ENCODE assay signal across 8 cellular contexts in genomic region chr22:19942886-19943664, GRCh38. TPM values are rescaled to one million over a fixed set of nuclear protein-coding genes. Genes with fewer than 3 reads are reported as not detected.
A peak's percentile ranks its signal among the peaks of the same experiment; 100 is the strongest.
DNase-seq lines count a peak whose midpoint lies in the region; ATAC-seq, FAIRE-seq and TF ChIP-seq lines count a peak whose summit lies in the region.

No MANE protein-coding gene starts in this region.

- peak overlapping the region; percentile 89 for H2AFZ ChIP-seq in ACC112 (ENCODE audit: low read length, unreplicated experiment)
- H2AFZ ChIP-seq in HCT116 (ENCODE audit: low read depth, low read length, poor library complexity, severe bottlenecking), result no peak overlapping the region
- no peak overlapping the region for H2AFZ ChIP-seq in endothelial cell of umbilical vein (ENCODE audit: low read depth, low read length)

- POLR2A ChIA-PET in HCT116 (lab: Charles Lee) (interaction anchor here (1.6 kb wide), 1 partner anchor 9 kb away, joined by 6 read pairs; no protein-coding TSS in a partner anchor), endothelial cell of umbilical vein (lab: Charles Lee) (interaction anchor here (2.6 kb wide), 1 partner anchor 11 kb away, joined by 7 read pairs; no protein-coding TSS in a partner anchor)

- H3K36me3 ChIP-seq in ACC112 (ENCODE audit: insufficient read depth, low read length) (no peaks in the 10 kb centered on the region), HCT116 (ENCODE audit: control insufficient read depth in 1 of 2, insufficient read depth in 2 of 2, low read length in 2 of 2) (no peaks in the 10 kb centered on the region), SJSA1 (peaks cover 13% of the 10 kb centered on the region), endothelial cell of umbilical vein (ENCODE audit: control insufficient read depth in 2 of 2, extremely low read depth in 1 of 2, insufficient read depth in 2 of 2, low read length in 2 of 2) (no peaks in the 10 kb centered on the region)

- H3K27me3 ChIP-seq in ACC112 (ENCODE audit: insufficient read depth, low read length), result no peaks in the 10 kb centered on the region
- H3K27me3 ChIP-seq in HCT116 (ENCODE audit: insufficient read depth, low read length), result no peaks in the 10 kb centered on the region
- no peaks in the 10 kb centered on the region for H3K27me3 ChIP-seq in SJSA1 (replicated peaks)
- no peaks in the 10 kb centered on the region for H3K27me3 ChIP-seq in endothelial cell of umbilical vein (ENCODE audit: control insufficient read depth in 2 of 2, insufficient read depth in 2 of 2, low read length in 2 of 2)

- H3K27ac ChIP-seq in ACC112 (ENCODE audit: low read depth, low read length), result peak overlapping the region; percentile 96
- H3K27ac ChIP-seq in HCT116 (ENCODE audit: low read depth, low read length), result peak overlapping the region; percentile 96
- H3K27ac ChIP-seq in SJSA1, result peak overlapping the region; percentile 98
- peak overlapping the region; percentile 77 for H3K27ac ChIP-seq in endothelial cell of umbilical vein (ENCODE audit: insufficient read depth, low read depth, low read length)

- H3K9me2 ChIP-seq in HCT116 (ENCODE audit: insufficient read depth), result no peaks in the 10 kb centered on the region

- peak; percentile 74 for FAIRE-seq in endothelial cell of umbilical vein (lab: Jason Lieb, UNC)

- peak overlapping the region; percentile 82 to 90 for H3K27ac Mint-ChIP-seq in natural killer cell

- peaks cover 17% of the 10 kb centered on the region for H3K4me1 ChIP-seq in ACC112 (ENCODE audit: control insufficient read depth, insufficient read depth, low read length, unreplicated experiment)
- peaks cover 19 to 32% of the 10 kb centered on the region in 2 experiments for H3K4me1 ChIP-seq in HCT116 (ENCODE audit: control insufficient read depth in 1 of 2, insufficient read depth in 2 of 2, low read length in 2 of 2)
- H3K4me1 ChIP-seq in SJSA1 (replicated peaks), result peaks cover 54% of the 10 kb centered on the region
- peaks cover 47% of the 10 kb centered on the region for H3K4me1 ChIP-seq in endothelial cell of umbilical vein (ENCODE audit: control insufficient read depth, extremely low read depth, insufficient read depth, low read length)

- no peaks in the 10 kb centered on the region for H3K27me3 Mint-ChIP-seq in natural killer cell (ENCODE audit: low read depth in 2 of 2)

- H3K9me3 Mint-ChIP-seq in natural killer cell, result no peaks in the 10 kb centered on the region

- H3K9ac ChIP-seq in HCT116 (ENCODE audit: low read length) (peak overlapping the region; percentile 98), endothelial cell of umbilical vein (replicated peaks; ENCODE audit: extremely low read depth, insufficient read depth, low read length) (peak overlapping the region; percentile 88)

- dilution Hi-C loops in endothelial cell of umbilical vein (cut with MboI; ENCODE audit: extremely low pct_ligation_motif_present, low sequenced_read_pairs), result no loop called here

- DNase-seq in HCT116 (ENCODE audit: low read depth, low spot score), result no peak
- DNase-seq in SJSA1 (ENCODE audit: low read depth in 1 of 2, low spot score in 2 of 2), result peak; percentile 73 to 87
- DNase-seq in endothelial cell of umbilical vein (ENCODE audit: low read depth, low spot score), result peak; percentile 72
- no peak for DNase-seq in natural killer cell
- no peak for DNase-seq in NCI-H146 (lab: John Stamatoyannopoulos, UW)
- DNase-seq in NCI-H1048 (lab: John Stamatoyannopoulos, UW), result no peak

- no peak for TF ChIP-seq POLR2A in HCT116 (IDR thresholded peaks at IDR 0.05; ENCODE audit: borderline replicate concordance, extremely low read depth, insufficient read depth, insufficient read length)
- no peak for TF ChIP-seq POLR2A in endothelial cell of umbilical vein (IDR thresholded peaks at IDR 0.05; ENCODE audit: low read depth, low read length)

- RAD21 ChIA-PET in HCT116 (lab: Charles Lee; ENCODE audit: low non-redundant PET in 1 of 2, low total read pairs in 2 of 2, uncharacterized antibody in 2 of 2, unreplicated experiment in 2 of 2), result no interaction called here

- peak overlapping the region; percentile 94 for H3K4me3 Mint-ChIP-seq in natural killer cell

- no peaks in the 10 kb centered on the region for H3K36me3 Mint-ChIP-seq in natural killer cell

- H3K9me3 ChIP-seq in HCT116 (ENCODE audit: control insufficient read depth in 1 of 2, insufficient read depth in 1 of 2, low read depth in 1 of 2, low read length in 2 of 2), result no peaks in the 10 kb centered on the region
- H3K9me3 ChIP-seq in SJSA1 (replicated peaks), result no peaks in the 10 kb centered on the region
- H3K9me3 ChIP-seq in endothelial cell of umbilical vein (replicated peaks; ENCODE audit: control insufficient read depth, insufficient read depth, low read length), result no peaks in the 10 kb centered on the region

- no TSS peak for BruUV-seq in HCT116 (replicated peaks; lab: Mats Ljungman, UMichigan)
- TSS peak; percentile 42 for BruUV-seq in endothelial cell of umbilical vein (replicated peaks; lab: Mats Ljungman, UMichigan)

- ATAC-seq in HCT116, result no peak; the same call in 1 of the 2 replicates
- no peak for ATAC-seq in natural killer cell
- ATAC-seq in GM18867 (IDR thresholded peaks at IDR 0.05; ENCODE audit: unreplicated experiment), result no peak

- H3K4me3 ChIP-seq in ACC112 (ENCODE audit: low read depth, low read length), result peak overlapping the region; percentile 79
- peak overlapping the region; percentile 74 to 80 for H3K4me3 ChIP-seq in HCT116 (replicated peaks in 1 of 2; ENCODE audit: low read depth in 1 of 2, low read length in 2 of 2)
- peak overlapping the region; percentile 57 for H3K4me3 ChIP-seq in SJSA1
- peak overlapping the region in 2 of 3 experiments; percentile 45 to 86 for H3K4me3 ChIP-seq in endothelial cell of umbilical vein (replicated peaks in 1 of 3; ENCODE audit: insufficient read depth in 1 of 3, low read depth in 1 of 3, low read length in 3 of 3)

- peaks cover 31% of the 10 kb centered on the region for H3K79me2 ChIP-seq in ACC112 (ENCODE audit: control insufficient read depth, insufficient read depth, low read length, unreplicated experiment)
- peaks cover 62% of the 10 kb centered on the region for H3K79me2 ChIP-seq in HCT116 (ENCODE audit: insufficient read depth, low read length)
- peaks cover 57% of the 10 kb centered on the region for H3K79me2 ChIP-seq in endothelial cell of umbilical vein (ENCODE audit: control insufficient read depth, insufficient read depth, low read length)

- H3K4me2 ChIP-seq in HCT116 (ENCODE audit: low read length) (peak overlapping the region; percentile 89), endothelial cell of umbilical vein (ENCODE audit: insufficient read depth, low read length) (peak overlapping the region; percentile 89)

- H3K9me1 ChIP-seq in endothelial cell of umbilical vein (replicated peaks; ENCODE audit: control insufficient read depth, extremely low read depth, insufficient read depth, low read length), result no peaks in the 10 kb centered on the region

- no peaks in the 10 kb centered on the region for H4K20me1 ChIP-seq in HCT116 (ENCODE audit: insufficient read depth)
- H4K20me1 ChIP-seq in endothelial cell of umbilical vein (replicated peaks; ENCODE audit: control insufficient read depth, extremely low read depth, insufficient read depth, low read length), result no peaks in the 10 kb centered on the region

- H3K4me1 Mint-ChIP-seq in natural killer cell, result peaks cover 38 to 50% of the 10 kb centered on the region in 2 donors

- TF ChIP-seq RAD21 in HCT116 (IDR thresholded peaks at IDR 0.05; ENCODE audit: low read depth), result no peak

- no peak for TF ChIP-seq CTCF in HCT116 (IDR thresholded peaks at IDR 0.05 in 2 of 3, conservative IDR thresholded peaks at IDR 0.05 in 1 of 3; ENCODE audit: borderline replicate concordance in 1 of 3, insufficient read depth in 1 of 3, low read depth in 2 of 3, low read length in 2 of 3)
- no peak for TF ChIP-seq CTCF in endothelial cell of umbilical vein (IDR thresholded peaks at IDR 0.05; ENCODE audit: extremely low read depth in 1 of 2, insufficient read depth in 1 of 2, low read depth in 1 of 2, low read length in 2 of 2)
- no peak for TF ChIP-seq CTCF in natural killer cell (IDR thresholded peaks at IDR 0.05)

- intact Hi-C loops in HCT116 (cut with micrococcal nuclease) (no loop called here), endothelial cell of umbilical vein (cut with micrococcal nuclease) (loop anchor here (1.0 kb wide), 2 partner anchors 51 to 89 kb away; partner anchors contain the start of genes GNB1L and RTL10), natural killer cell (cut with micrococcal nuclease) (no loop called here)

- CTCF ChIA-PET in HCT116 (lab: Charles Lee) (interaction anchor here (1.2 to 3.8 kb wide), 2 partner anchors 10 to 213 kb away, joined by 6 to 18 read pairs; no protein-coding TSS in a partner anchor), endothelial cell of umbilical vein (lab: Charles Lee) (interaction anchor here (1.1 to 2.6 kb wide), 7 partner anchors 10 to 219 kb away, joined by 3 to 15 read pairs (median 8); no protein-coding TSS in a partner anchor)

TF ChIP-seq in endothelial cell of umbilical vein, 7 proteins besides CTCF, POLR2A, EP300 and RAD21 (continues in another document):
- TF ChIP-seq POLR2AphosphoS5 (IDR thresholded peaks at IDR 0.05; ENCODE audit: insufficient read depth, low read depth, low read length), result no peak

RNA-seq across cellular contexts. Expression of gene TXNRD2, which starts 1.5 kb away (rescaled TPM):
- 19.7 TPM for total RNA-seq in HCT116 (2021; ENCODE audit: unreplicated experiment)
- polyA plus RNA-seq in HCT116 (2012), result 13.2 and 14.8 TPM in 2 replicates
- 25.5 and 42.5 TPM in 2 replicates for total RNA-seq in SJSA1 (2014; rRNA removed; shearing (Covaris generic))
- 211 and 245 TPM in 2 replicates for total RNA-seq in endothelial cell of umbilical vein
- polyA plus RNA-seq in endothelial cell of umbilical vein, result 440 and 511 TPM in 2 replicates
- polyA plus RNA-seq in endothelial cell of umbilical vein (2011; cell fraction: cytosol; rRNA removed), result 259 and 341 TPM in 2 replicates
- 576 and 663 TPM in 2 replicates for polyA plus RNA-seq in endothelial cell of umbilical vein (2011; cell fraction: nucleus; rRNA removed)
- 102 and 113 TPM in 2 replicates for polyA plus RNA-seq in endothelial cell of umbilical vein (2012)
- 102 and 126 TPM in 2 replicates for polyA minus RNA-seq in endothelial cell of umbilical vein
- 25.2 TPM for polyA minus RNA-seq in endothelial cell of umbilical vein (2011; cell fraction: cytosol; rRNA and poly(A)+ RNA removed)
- 91.1 and 144 TPM in 2 replicates for polyA minus RNA-seq in endothelial cell of umbilical vein (2011; cell fraction: nucleus; rRNA and poly(A)+ RNA removed)
- total RNA-seq in natural killer cell, result 10 to 100 TPM; 23.5 to 37.3 (median 24.4) TPM

RNA-seq across cellular contexts. Expression of gene COMT, which starts 1.5 kb away (rescaled TPM):
- total RNA-seq in HCT116 (2021; ENCODE audit: unreplicated experiment) (109 TPM), endothelial cell of umbilical vein (221 and 246 TPM in 2 replicates), natural killer cell (10 to 100 TPM; 37.5 to 56.2 (median 38.2) TPM)
- polyA plus RNA-seq in HCT116 (2012), result 142 and 156 TPM in 2 replicates
- 288 and 492 TPM in 2 replicates for total RNA-seq in SJSA1 (2014; rRNA removed; shearing (Covaris generic))
- 537 and 579 TPM in 2 replicates for polyA plus RNA-seq in endothelial cell of umbilical vein
- 320 and 379 TPM in 2 replicates for polyA plus RNA-seq in endothelial cell of umbilical vein (2011; cell fraction: cytosol; rRNA removed)
- 183 and 186 TPM in 2 replicates for polyA plus RNA-seq in endothelial cell of umbilical vein (2011; cell fraction: nucleus; rRNA removed)
- 145 and 199 TPM in 2 replicates for polyA plus RNA-seq in endothelial cell of umbilical vein (2012)
- polyA minus RNA-seq in endothelial cell of umbilical vein, result 206 and 246 TPM in 2 replicates
- polyA minus RNA-seq in endothelial cell of umbilical vein (2011; cell fraction: cytosol; rRNA and poly(A)+ RNA removed), result 31.5 TPM
- polyA minus RNA-seq in endothelial cell of umbilical vein (2011; cell fraction: nucleus; rRNA and poly(A)+ RNA removed), result 38.0 and 46.4 TPM in 2 replicates

Comparison
In these comparisons a context has a peak if more than half of its experiments do, and no peak if none do; other contexts are left out.
1. DNase-seq: peak in SJSA1 (2 of 2) and endothelial cell of umbilical vein (single experiment); none in HCT116 (single experiment), natural killer cell (single experiment), NCI-H146 (single experiment) and NCI-H1048 (single experiment).
2. Peak in every context shown above with its lines, with median percentiles within 50 percentile points of each other: H3K27ac ChIP-seq and H3K4me3 ChIP-seq.